In the genomic region with DNA sequence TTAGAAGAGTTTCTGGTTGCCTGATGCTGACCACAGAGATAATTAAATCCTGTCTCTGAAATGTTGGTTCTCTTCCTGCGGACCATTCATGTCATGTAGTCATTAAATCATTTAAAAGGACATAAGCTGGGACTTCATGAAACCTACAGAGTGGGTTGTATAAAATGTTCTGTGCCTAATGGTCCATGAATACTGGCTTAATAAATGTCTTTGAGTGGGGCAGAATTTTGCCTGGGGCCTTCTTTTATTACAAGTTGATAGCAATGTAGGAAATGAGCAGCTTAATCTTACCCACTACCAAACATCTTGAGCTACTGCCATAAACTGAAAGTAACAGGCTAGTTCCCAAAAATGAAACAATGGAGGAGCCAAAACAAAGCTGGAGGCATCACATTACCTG, we compare ENCODE assay signal across 18 cellular contexts.
DNase-seq lines count a peak whose midpoint lies in the region; ATAC-seq and FAIRE-seq lines count a peak whose summit lies in the region.
"Had no signal": no experiment of that assay in that cellular context is flagged by ENCODE, and none has a peak within 500 bp of the region (broad histone marks: within the 10 kb centered on the region; RNA-seq: fewer than 3 reads in every experiment).

No MANE protein-coding gene starts in this region.

- ATAC-seq in HG02973 (IDR thresholded peaks at IDR 0.05; ENCODE audit: unreplicated experiment) = no peak
- ATAC-seq: K562 had no signal

- peak; percentile 76 for FAIRE-seq in RCC 7860 (lab: Jason Lieb, UNC)

- DNase-seq in NCI-H1417 (lab: John Stamatoyannopoulos, UW) = peak; percentile 14 to 80 (median 16)
- no peak for DNase-seq in NCI-H1417 treated with DMSO at 0.1 percent for 48 hours (lab: John Stamatoyannopoulos, UW)
- DNase-seq in NCI-H1105 (lab: John Stamatoyannopoulos, UW) = peak; percentile 28
- no peak for DNase-seq in RCC 7860 (ENCODE audit: low spot score)
- DNase-seq in renal cortical epithelial cell (ENCODE audit: low read depth) = peak; percentile 94
- no peak for DNase-seq in AG08396 (ENCODE audit: low spot score)
- no peak for DNase-seq in germinal center (ENCODE audit: low spot score)
- DNase-seq: BE2C; Calu3; CD4-positive, alpha-beta T cell; DMS53; H7; NCI-H1092; NCI-H1930; NCI-H510A treated with DMSO at 0.1 percent for 48 hours; SHP77 treated with DMSO at 0.1 percent for 48 hours had no signal

Comparison
In these comparisons a context has a peak if more than half of its experiments do, and no peak if none do; other contexts are left out.
1. DNase-seq: peak in NCI-H1417 (3 of 3), NCI-H1105 (single experiment) and renal cortical epithelial cell (single experiment); none in NCI-H1417 treated with DMSO at 0.1 percent for 48 hours (single experiment), RCC 7860 (single experiment), AG08396 (single experiment) and germinal center (single experiment).